ENCODE assay signal across 8 cellular contexts in genomic region chr12:113422030-113422900, GRCh38. TPM values are rescaled to one million over a fixed set of nuclear protein-coding genes. Genes with fewer than 3 reads are reported as not detected.
DNase-seq lines count a peak whose midpoint lies in the region; ATAC-seq and TF ChIP-seq lines count a peak whose summit lies in the region.

TSS of gene SDSL (plus strand) at chr12:113422380. CDS start at chr12:113427983, 5,603 bp downstream.

- H3K27ac ChIP-seq in RWPE1 (peak within 1 kb of the TSS; percentile 83), colonic mucosa (peak within 1 kb of the TSS; percentile 59)

- no peaks in the 10 kb centered on the region for H3K9me3 ChIP-seq in colonic mucosa

- DNase-seq in GM06990 (ENCODE audit: extremely low read depth, insufficient read length) = peak; percentile 50
- peak; percentile 70 for DNase-seq in HS-27A (ENCODE audit: low read depth)
- peak; percentile 91 for DNase-seq in RWPE1 (ENCODE audit: low spot score)
- DNase-seq in colonic mucosa = peak; percentile 83
- DNase-seq in left kidney (ENCODE audit: low read depth, low spot score) = peak; percentile 89
- peak; percentile 15 to 35 for DNase-seq in stimulated activated CD8-positive, alpha-beta memory T cell treated with anti-CD3 and anti-CD28 coated beads, Interleukin-15, amount 100 ng/mL, for 48 hours (ENCODE audit: low read depth in 2 of 2)
- DNase-seq in NCI-H2081 (lab: John Stamatoyannopoulos, UW) = no peak

- peak; percentile 71 for ATAC-seq in GM21526 (IDR thresholded peaks at IDR 0.05; ENCODE audit: low FRiP score, unreplicated experiment)

- POLR2A ChIA-PET in RWPE1 (lab: Yijun Ruan, JAX; ENCODE audit: low non-redundant PET) = interaction anchor here (0.6 to 0.7 kb wide), 2 partner anchors 17 to 34 kb away, joined by 4 to 8 read pairs; no protein-coding TSS in a partner anchor

- CTCF ChIA-PET in RWPE1 (lab: Yijun Ruan, JAX) = interaction anchor here (0.6 to 0.7 kb wide), 3 partner anchors 40 to 1279 kb away, joined by 3 read pairs; no protein-coding TSS in a partner anchor

- H3K4me3 ChIP-seq in GM06990 (replicated peaks; ENCODE audit: low read depth, low read length) (peak within 1 kb of the TSS; percentile 66), colonic mucosa (peak within 1 kb of the TSS; percentile 58)

- H3K27me3 ChIP-seq in GM06990 (replicated peaks; ENCODE audit: control insufficient read depth, insufficient read depth, low read length) (no peaks in the 10 kb centered on the region), colonic mucosa (no peaks in the 10 kb centered on the region)

- H3K36me3 ChIP-seq in GM06990 (ENCODE audit: control insufficient read depth, insufficient read depth, low read length) = no peaks in the 10 kb centered on the region
- H3K36me3 ChIP-seq in colonic mucosa = no peaks in the 10 kb centered on the region

- no peaks in the 10 kb centered on the region for H3K4me1 ChIP-seq in colonic mucosa

- TF ChIP-seq CTCF in GM06990 (IDR thresholded peaks at IDR 0.05; ENCODE audit: insufficient read depth, low read length, poor library complexity, severe bottlenecking) (no peak), RWPE1 (conservative IDR thresholded peaks at IDR 0.05; ENCODE audit: low read depth) (no peak), colonic mucosa (IDR thresholded peaks at IDR 0.05) (no peak)

- peak within 1 kb of the TSS; percentile 74 to 90 for H3K9ac ChIP-seq in colonic mucosa (ENCODE audit: low read depth in 2 of 2, low read length in 2 of 2)

- intact Hi-C loops in colonic mucosa (cut with DNase I) = loop anchor here (5.0 kb wide), 1 partner anchor 225 kb away; no protein-coding TSS in a partner anchor

RNA-seq across cellular contexts. Expression of gene SDSL, which starts in this region (rescaled TPM):
- total RNA-seq in colonic mucosa = 10 to 100 TPM; 14.2 to 35.2 TPM

Comparison
In these comparisons a context has a peak if more than half of its experiments do, and no peak if none do; other contexts are left out.
1. DNase-seq: peak in GM06990 (single experiment), HS-27A (single experiment), RWPE1 (single experiment), colonic mucosa (single experiment), left kidney (single experiment) and stimulated activated CD8-positive, alpha-beta memory T cell treated with anti-CD3 and anti-CD28 coated beads, Interleukin-15, amount 100 ng/mL, for 48 hours (2 of 2); none in NCI-H2081 (0 of 2).